In the genomic region with DNA sequence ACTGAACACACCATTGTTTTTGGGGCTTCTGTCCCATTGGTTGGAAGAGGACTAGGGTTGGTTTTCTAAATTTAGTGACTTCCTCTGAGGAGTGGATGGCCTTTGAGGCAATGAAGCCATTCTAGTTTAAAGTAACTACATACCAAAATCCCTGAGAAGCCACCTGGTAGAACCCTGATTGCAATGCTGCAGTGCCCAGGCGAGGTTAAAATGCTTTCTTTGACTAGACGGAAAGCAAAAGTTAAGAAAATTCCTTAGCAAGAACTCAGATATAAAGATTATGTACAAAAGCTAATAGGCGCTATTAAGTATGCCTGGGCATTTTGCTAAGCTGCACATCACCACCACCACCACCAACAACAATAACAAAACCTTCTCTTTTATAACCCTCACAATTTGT, we compare ENCODE assay signal across 19 cellular contexts.
"Had no signal": no experiment of that assay in that cellular context is flagged by ENCODE, and none has a peak within 500 bp of the region (broad histone marks: within the 10 kb centered on the region; RNA-seq: fewer than 3 reads in every experiment).

No MANE protein-coding gene starts in this region.

- DNase-seq: activated CD4-positive, alpha-beta T cell treated with anti-CD3 and anti-CD28 coated beads, Interleukin-2, amount 50 U/mL, for 1 hour; activated CD4-positive, CD25-positive, alpha-beta regulatory T cell treated with anti-CD3 and anti-CD28 coated beads, Interleukin-2, amount 50 U/mL, for 72 hours; activated gamma-delta T cell; activated T-cell treated with anti-CD3 and anti-CD28 coated beads, Interleukin-2, amount 50 U/mL, for 72 hours; lower lobe of right lung; naive B cell; ovary; stimulated activated naive B cell treated with anti-CD40 and anti-IgM and Interleukin-4, amounts not matched to agents 10 μg/mL and 1 μg/mL and 100 μg/mL, for 72 hours; upper lobe of right lung had no signal

- H3K27me3 ChIP-seq: adrenal gland, neural progenitor cell, ovary, upper lobe of right lung had no signal

- H3K9me3 ChIP-seq: adrenal gland, ovary, thoracic aorta, upper lobe of right lung had no signal

- H3K4me3 Mint-ChIP-seq: activated T-cell treated with anti-CD3 and anti-CD28 coated beads, Interleukin-2, amount 50 U/mL, for 72 hours; dendritic cell treated with granulocyte-macrophage colony-stimulating factor and Interleukin-4, amounts not matched to agents 40 ng/mL and 50 ng/mL, for 4 days; naive B cell; neural progenitor cell; stimulated activated naive B cell treated with anti-CD40 and anti-IgM and Interleukin-4, amounts not matched to agents 10 μg/mL and 1 μg/mL and 100 μg/mL, for 72 hours; T-helper 1 cell treated with Interleukin-12 subunit alpha and Interleukin-12 subunit beta and Interleukin-4 antibody, amounts not matched to agents 30 μg/mL and 1 μg/mL, for 36 hours had no signal

- H3K9me3 Mint-ChIP-seq: activated naive CD4-positive, alpha-beta T cell treated with anti-CD3 and anti-CD28 coated beads, Interleukin-2, amount 50 U/mL, for 72 hours; activated T-cell treated with anti-CD3 and anti-CD28 coated beads, Interleukin-2, amount 50 U/mL, for 72 hours; naive B cell; stimulated activated naive B cell treated with anti-CD40 and anti-IgM and Interleukin-4, amounts not matched to agents 10 μg/mL and 1 μg/mL and 100 μg/mL, for 72 hours had no signal

- H3K4me1 Mint-ChIP-seq: stimulated activated naive B cell treated with anti-CD40 and anti-IgM and Interleukin-4, amounts not matched to agents 10 μg/mL and 1 μg/mL and 100 μg/mL, for 72 hours had no signal

- H3K36me3 ChIP-seq: adrenal gland, lower lobe of right lung, neural progenitor cell, ovary, thoracic aorta, upper lobe of right lung had no signal

- H3K9ac ChIP-seq: neural progenitor cell had no signal

- H3K4me3 ChIP-seq: adrenal gland, lower lobe of right lung, neural progenitor cell, ovary, thoracic aorta, upper lobe of right lung had no signal

- FAIRE-seq: astrocyte, bronchial epithelial cell, frontal cortex had no signal

- H3K4me1 ChIP-seq: neural progenitor cell, upper lobe of right lung had no signal

- ATAC-seq: activated naive CD4-positive, alpha-beta T cell treated with anti-CD3 and anti-CD28 coated beads, Interleukin-2, amount 50 U/mL, for 72 hours; activated T-cell treated with anti-CD3 and anti-CD28 coated beads, Interleukin-2, amount 50 U/mL, for 72 hours; stimulated activated naive B cell treated with anti-CD40 and anti-IgM and Interleukin-4, amounts not matched to agents 10 μg/mL and 1 μg/mL and 100 μg/mL, for 72 hours had no signal

- H3K27me3 Mint-ChIP-seq: dendritic cell treated with granulocyte-macrophage colony-stimulating factor and Interleukin-4, amounts not matched to agents 40 ng/mL and 50 ng/mL, for 4 days; naive B cell; stimulated activated naive B cell treated with anti-CD40 and anti-IgM and Interleukin-4, amounts not matched to agents 10 μg/mL and 1 μg/mL and 100 μg/mL, for 72 hours had no signal

- H3K4me2 ChIP-seq: neural progenitor cell had no signal

- H2AFZ ChIP-seq: neural progenitor cell had no signal

- H3K36me3 Mint-ChIP-seq: activated naive CD4-positive, alpha-beta T cell treated with anti-CD3 and anti-CD28 coated beads, Interleukin-2, amount 50 U/mL, for 72 hours had no signal

- H3K27ac Mint-ChIP-seq: activated naive CD4-positive, alpha-beta T cell treated with anti-CD3 and anti-CD28 coated beads, Interleukin-2, amount 50 U/mL, for 72 hours; activated T-cell treated with anti-CD3 and anti-CD28 coated beads, Interleukin-2, amount 50 U/mL, for 72 hours; dendritic cell treated with granulocyte-macrophage colony-stimulating factor and Interleukin-4, amounts not matched to agents 40 ng/mL and 50 ng/mL, for 4 days; neural progenitor cell; stimulated activated naive B cell treated with anti-CD40 and anti-IgM and Interleukin-4, amounts not matched to agents 10 μg/mL and 1 μg/mL and 100 μg/mL, for 72 hours; T-helper 1 cell treated with Interleukin-12 subunit alpha and Interleukin-12 subunit beta and Interleukin-4 antibody, amounts not matched to agents 30 μg/mL and 1 μg/mL, for 36 hours had no signal

- H3K27ac ChIP-seq: adrenal gland, lower lobe of right lung, neural progenitor cell, ovary, thoracic aorta, upper lobe of right lung, VCaP had no signal
